In genomic region chr12:58803893-58804292, GRCh38 we compare ENCODE assay signal across 14 cellular contexts.
DNase-seq lines count a peak whose midpoint lies in the region; ATAC-seq and TF ChIP-seq lines count a peak whose summit lies in the region.
"Had no signal": no experiment of that assay in that cellular context is flagged by ENCODE, and none has a peak within 500 bp of the region (broad histone marks: within the 10 kb centered on the region; RNA-seq: fewer than 3 reads in every experiment).

No MANE protein-coding gene starts in this region.

- H3K27ac ChIP-seq in ACC112 (ENCODE audit: low read depth, low read length), result no peak overlapping the region
- H3K27ac ChIP-seq in body of pancreas, result no peak overlapping the region
- no peak overlapping the region for H3K27ac ChIP-seq in neural progenitor cell
- H3K27ac ChIP-seq: C4-2B, neutrophil had no signal

- H3K36me3 ChIP-seq in ACC112 (ENCODE audit: insufficient read depth, low read length) (no peaks in the 10 kb centered on the region), body of pancreas (replicated peaks in 1 of 2; ENCODE audit: insufficient read depth in 1 of 2, low read depth in 2 of 2) (no peaks in the 10 kb centered on the region), neural progenitor cell (no peaks in the 10 kb centered on the region)
- H3K36me3 ChIP-seq: neutrophil had no signal

- H3K9me3 Mint-ChIP-seq in HFFc6, result no peaks in the 10 kb centered on the region
- peaks cover 6% of the 10 kb centered on the region for H3K9me3 Mint-ChIP-seq in neural progenitor cell

- no peaks in the 10 kb centered on the region for H3K9me3 ChIP-seq in body of pancreas
- no peaks in the 10 kb centered on the region for H3K9me3 ChIP-seq in neural progenitor cell (ENCODE audit: low read depth)
- H3K9me3 ChIP-seq: neutrophil had no signal

- H3K9ac ChIP-seq in neural progenitor cell, result no peak overlapping the region

- no peaks in the 10 kb centered on the region for H4K20me1 ChIP-seq in neural progenitor cell (ENCODE audit: low read depth)

- H2AFZ ChIP-seq in ACC112 (ENCODE audit: low read length, unreplicated experiment) (peak overlapping the region; percentile 53), neural progenitor cell (replicated peaks) (no peak overlapping the region)

- H3K27ac Mint-ChIP-seq in HFFc6 (no peak overlapping the region), neural progenitor cell (no peak overlapping the region)
- H3K27ac Mint-ChIP-seq: activated naive CD8-positive, alpha-beta T cell; T-cell had no signal

- TF ChIP-seq CTCF in HFFc6 (IDR thresholded peaks at IDR 0.05) (no peak), body of pancreas (IDR thresholded peaks at IDR 0.05) (no peak), neural progenitor cell (IDR thresholded peaks at IDR 0.05) (no peak)

- no peak for TF ChIP-seq POLR2A in body of pancreas (IDR thresholded peaks at IDR 0.05)

- H3K4me2 ChIP-seq in neural progenitor cell, result no peak overlapping the region

- WGBS in body of pancreas, 2 donors, result 79 to 85% methylated on average over 2 of the region's 2 CpGs

- H3K27me3 Mint-ChIP-seq in HFFc6 (ENCODE audit: insufficient read depth) (no peaks in the 10 kb centered on the region), neural progenitor cell (ENCODE audit: insufficient read depth, low read depth) (no peaks in the 10 kb centered on the region)
- H3K27me3 Mint-ChIP-seq: activated naive CD8-positive, alpha-beta T cell; T-cell had no signal

- H3K79me2 ChIP-seq in ACC112 (ENCODE audit: control insufficient read depth, insufficient read depth, low read length, unreplicated experiment) (no peaks in the 10 kb centered on the region), neural progenitor cell (ENCODE audit: low read depth) (no peaks in the 10 kb centered on the region)

- H3K4me3 ChIP-seq in ACC112 (ENCODE audit: low read depth, low read length) (peak overlapping the region; percentile 27; the same call in 1 of the 2 replicates), body of pancreas (no peak overlapping the region), neural progenitor cell (no peak overlapping the region)

- no peak overlapping the region for H3K4me3 Mint-ChIP-seq in HFFc6
- H3K4me3 Mint-ChIP-seq in neural progenitor cell, result no peak overlapping the region
- H3K4me3 Mint-ChIP-seq: activated naive CD8-positive, alpha-beta T cell; T-cell had no signal

- H3F3A ChIP-seq in neural progenitor cell (ENCODE audit: low read depth), result no peaks in the 10 kb centered on the region

- intact Hi-C loops in body of pancreas (cut with DNase I), result no loop called here

- DNase-seq in HFFc6, result peak; percentile 59
- DNase-seq in body of pancreas, result peak in 1 of 4 donors; percentile 8
- peak; percentile 69 for DNase-seq in kidney glomerular epithelial cell (lab: John Stamatoyannopoulos, UW)
- no peak for DNase-seq in NCI-H1105 treated with DMSO at 0.1 percent for 48 hours (lab: John Stamatoyannopoulos, UW)
- DNase-seq in neural progenitor cell (ENCODE audit: low spot score), result no peak
- DNase-seq in Ammon's horn (ENCODE audit: low spot score), result no peak
- DNase-seq: stimulated activated CD4-positive, alpha-beta T cell treated with anti-CD3 and anti-CD28 coated beads, Interleukin-1b, Interleukin-23, amount 100 ng/mL, for 48 hours; stimulated activated naive CD8-positive, alpha-beta T cell treated with anti-CD3 and anti-CD28 coated beads, Interleukin-15, Interleukin-2, amounts not matched to agents 100 U/mL and 50 U/mL, for 24 hours; T-cell had no signal

- H3K36me3 Mint-ChIP-seq in HFFc6 (ENCODE audit: low read depth), result no peaks in the 10 kb centered on the region
- H3K36me3 Mint-ChIP-seq in neural progenitor cell, result no peaks in the 10 kb centered on the region
- H3K36me3 Mint-ChIP-seq: activated naive CD8-positive, alpha-beta T cell; T-cell had no signal

- ATAC-seq in body of pancreas (peak; percentile 47), HG03520 (IDR thresholded peaks at IDR 0.05; ENCODE audit: unreplicated experiment) (no peak)
- ATAC-seq: stimulated activated naive CD8-positive, alpha-beta T cell treated with anti-CD3 and anti-CD28 coated beads, Interleukin-15, Interleukin-2, amounts not matched to agents 100 U/mL and 50 U/mL, for 24 hours; T-cell had no signal

- H3K4me1 ChIP-seq in ACC112 (ENCODE audit: control insufficient read depth, insufficient read depth, low read length, unreplicated experiment) (peaks cover 12% of the 10 kb centered on the region), body of pancreas (no peaks in the 10 kb centered on the region), neural progenitor cell (peaks cover 2% of the 10 kb centered on the region)

- H3K27me3 ChIP-seq in ACC112 (ENCODE audit: insufficient read depth, low read length), result no peaks in the 10 kb centered on the region
- no peaks in the 10 kb centered on the region for H3K27me3 ChIP-seq in body of pancreas
- H3K27me3 ChIP-seq in neural progenitor cell, result no peaks in the 10 kb centered on the region
- H3K27me3 ChIP-seq: neutrophil had no signal

- H3K4me1 Mint-ChIP-seq in HFFc6 (ENCODE audit: low read depth) (peaks cover 13% of the 10 kb centered on the region), neural progenitor cell (no peaks in the 10 kb centered on the region)
- H3K4me1 Mint-ChIP-seq: T-cell had no signal

Comparison
In these comparisons a context has a peak if more than half of its experiments do, and no peak if none do; other contexts are left out.
1. DNase-seq: peak in HFFc6 (single experiment) and kidney glomerular epithelial cell (single experiment); none in NCI-H1105 treated with DMSO at 0.1 percent for 48 hours (single experiment), neural progenitor cell (single experiment) and Ammon's horn (single experiment).